ENCODE assay signal across 1 cellular context in genomic region chr7:143395187-143396149, GRCh38.
TF ChIP-seq lines count a peak whose summit lies in the region.

No MANE protein-coding gene starts in this region.

TF ChIP-seq in HepG2, 621 proteins besides CTCF, POLR2A, EP300 and RAD21 (continued from another document and continues in another):
- TF ChIP-seq ZNF597 (CRISPR knock-in tag; IDR thresholded peaks at IDR 0.05) (no peak), ZNF431 (CRISPR knock-in tag; IDR thresholded peaks at IDR 0.05; ENCODE audit: borderline replicate concordance, low read depth) (no peak; the same call in 1 of the 2 replicates), SATB2 (CRISPR knock-in tag; IDR thresholded peaks at IDR 0.05) (no peak), ARID2 (CRISPR knock-in tag; IDR thresholded peaks at IDR 0.05; ENCODE audit: borderline replicate concordance) (no peak), TFDP2 (CRISPR knock-in tag; IDR thresholded peaks at IDR 0.05) (peak; percentile 50; the same call in 1 of the 2 replicates), CENPX (CRISPR knock-in tag; IDR thresholded peaks at IDR 0.05) (no peak), ZNF782 (CRISPR knock-in tag; IDR thresholded peaks at IDR 0.05; ENCODE audit: borderline replicate concordance) (no peak), GATA4 (IDR thresholded peaks at IDR 0.05; ENCODE audit: borderline replicate concordance, low read depth) (no peak), ISL2 (CRISPR knock-in tag; IDR thresholded peaks at IDR 0.05) (peak; percentile 63; the same call in 1 of the 2 replicates), PREB (CRISPR knock-in tag; IDR thresholded peaks at IDR 0.05) (no peak), BCLAF1 (IDR thresholded peaks at IDR 0.05) (no peak), ZNF598 (CRISPR knock-in tag; IDR thresholded peaks at IDR 0.05; ENCODE audit: borderline replicate concordance) (0 out of 2 replicates have a peak, but pooled peaks have one; percentile 39), ZNF280D (CRISPR knock-in tag; IDR thresholded peaks at IDR 0.05) (peak; percentile 66; the same call in 1 of the 2 replicates), ZNF850 (CRISPR knock-in tag; conservative IDR thresholded peaks at IDR 0.05) (no peak), ZNF34 (CRISPR knock-in tag; IDR thresholded peaks at IDR 0.05; ENCODE audit: borderline replicate concordance) (no peak), PHF5A (CRISPR knock-in tag; IDR thresholded peaks at IDR 0.05; ENCODE audit: low read depth, unreplicated experiment) (no peak), ZNF577 (CRISPR knock-in tag; IDR thresholded peaks at IDR 0.05; ENCODE audit: borderline replicate concordance, low read depth) (no peak), ZBTB7B (CRISPR knock-in tag; IDR thresholded peaks at IDR 0.05) (no peak), ATF5 (CRISPR knock-in tag; IDR thresholded peaks at IDR 0.05; ENCODE audit: low read depth) (no peak), ZNF562 (CRISPR knock-in tag; IDR thresholded peaks at IDR 0.05; ENCODE audit: borderline replicate concordance) (no peak), ZNF609 (CRISPR knock-in tag; IDR thresholded peaks at IDR 0.05; ENCODE audit: borderline replicate concordance) (peak; percentile 74; the same call in 1 of the 2 replicates), NFYC (CRISPR knock-in tag; IDR thresholded peaks at IDR 0.05) (no peak), ZFP90 (CRISPR knock-in tag; IDR thresholded peaks at IDR 0.05; ENCODE audit: borderline replicate concordance) (0 out of 2 replicates have a peak, but pooled peaks have one; percentile 66), ZFP37 (CRISPR knock-in tag; IDR thresholded peaks at IDR 0.05; ENCODE audit: borderline replicate concordance) (no peak), HOXA3 (CRISPR knock-in tag; IDR thresholded peaks at IDR 0.05) (peak; percentile 82), ZNF230 (CRISPR knock-in tag; IDR thresholded peaks at IDR 0.05) (no peak), GZF1 (CRISPR knock-in tag; IDR thresholded peaks at IDR 0.05) (no peak), ZNF296 (CRISPR knock-in tag; conservative IDR thresholded peaks at IDR 0.05) (peak; percentile 78; the same call in 1 of the 2 replicates), CSRNP1 (CRISPR knock-in tag; IDR thresholded peaks at IDR 0.05) (no peak), ZSCAN21 (CRISPR knock-in tag; IDR thresholded peaks at IDR 0.05; ENCODE audit: borderline replicate concordance) (no peak; the same call in 1 of the 2 replicates), KLF16 (CRISPR knock-in tag; IDR thresholded peaks at IDR 0.05) (0 out of 4 replicates have a peak, but pooled peaks of 1 of the 2 experiments have one; percentile 26), DZIP1 (CRISPR knock-in tag; IDR thresholded peaks at IDR 0.05) (no peak), ZNF276 (CRISPR knock-in tag; IDR thresholded peaks at IDR 0.05; ENCODE audit: low read depth) (no peak), CCDC6 (CRISPR knock-in tag; IDR thresholded peaks at IDR 0.05) (no peak), HOXD1 (CRISPR knock-in tag; IDR thresholded peaks at IDR 0.05) (0 out of 2 replicates have a peak, but pooled peaks have one; percentile 50), ZNF605 (CRISPR knock-in tag; IDR thresholded peaks at IDR 0.05) (no peak), CBFB (CRISPR knock-in tag; IDR thresholded peaks at IDR 0.05) (no peak), KLF9 (CRISPR knock-in tag; IDR thresholded peaks at IDR 0.05; ENCODE audit: low read depth) (no peak)
